8 cellular contexts compared by ENCODE assay signal in the genomic region with DNA sequence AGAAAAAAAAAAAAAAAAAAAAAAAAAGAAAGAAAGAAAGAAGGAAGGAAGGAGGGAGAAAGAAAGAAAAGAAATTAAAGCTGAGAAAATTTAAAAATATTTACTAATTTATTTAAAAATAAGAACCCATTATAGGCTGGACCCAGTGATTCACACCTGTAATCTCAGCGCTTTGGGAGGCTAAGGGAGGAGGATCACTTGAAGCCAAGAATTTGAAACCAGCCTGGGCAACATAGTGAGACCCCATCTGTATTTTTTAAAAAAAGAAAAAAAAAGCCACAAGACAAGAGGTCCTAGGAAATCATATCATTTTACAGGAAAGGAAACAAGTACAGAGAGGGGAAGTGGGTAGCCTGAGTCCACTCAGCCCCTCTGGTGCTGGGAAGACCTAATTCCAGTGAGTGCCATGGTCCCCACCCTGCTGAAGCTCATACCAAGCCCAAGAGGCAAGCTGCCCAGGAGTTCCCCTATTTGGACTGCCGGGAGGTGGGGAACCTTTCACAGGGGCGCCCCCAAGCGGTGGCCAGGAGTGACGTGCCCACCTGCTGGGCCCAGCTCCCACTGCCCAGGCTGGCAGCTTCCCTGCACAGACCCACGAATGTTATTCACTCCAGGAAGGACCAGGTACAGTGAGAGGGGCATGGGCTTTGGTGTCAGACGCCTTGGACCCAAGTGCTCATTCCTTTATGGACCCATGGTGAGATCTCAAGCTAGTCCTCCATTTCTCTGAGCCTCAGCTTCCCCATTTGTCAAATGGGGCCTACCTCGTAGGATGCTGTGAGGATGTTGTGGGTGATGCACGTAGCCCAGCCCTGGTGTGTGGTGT.
DNase-seq lines count a peak whose midpoint lies in the region; ATAC-seq, FAIRE-seq and TF ChIP-seq lines count a peak whose summit lies in the region.

No MANE protein-coding gene starts in this region.

- no peak overlapping the region for H3K4me2 ChIP-seq in K562 (ENCODE audit: insufficient read depth, low read length)

- TF ChIP-seq CTCF in AG04450 (IDR thresholded peaks at IDR 0.05; ENCODE audit: low read depth, low read length): peak; percentile 58
- peak; percentile 89; the same call in 1 of the 2 replicates for TF ChIP-seq CTCF in Panc1 (IDR thresholded peaks at IDR 0.05)
- TF ChIP-seq CTCF in K562 (IDR thresholded peaks at IDR 0.05 in 2 of 3, conservative IDR thresholded peaks at IDR 0.05 in 1 of 3; ENCODE audit: insufficient read depth in 2 of 3, low read depth in 1 of 3, low read length in 3 of 3): peak; percentile 72 to 86 (median 78)

- H2AFZ ChIP-seq in K562 (ENCODE audit: low read depth, low read length): no peak overlapping the region

- peaks cover 8% of the 10 kb centered on the region for H4K20me1 ChIP-seq in K562 (replicated peaks; ENCODE audit: control insufficient read depth, insufficient read depth, low read length)

- intact Hi-C loops in Panc1 (cut with micrococcal nuclease; ENCODE audit: unreplicated experiment): no loop called here
- intact Hi-C loops in K562 (cut with micrococcal nuclease): no loop called here

- peaks cover 3% of the 10 kb centered on the region for H3K9me1 ChIP-seq in K562 (ENCODE audit: control insufficient read depth, insufficient read depth, low read length)

- 39% methylated on average over 9 of the region's 9 CpGs for WGBS in K562 (ENCODE audit: insufficient coverage, low coverage, missing lambda C conversion rate)

- H3K9ac ChIP-seq in K562 (ENCODE audit: insufficient read depth in 1 of 2, low read depth in 2 of 2, low read length in 2 of 2): 0 out of 4 replicates have a peak overlapping the region, but pooled peaks of 1 of the 2 experiments have one; percentile 6

- TF ChIP-seq POLR2A in K562 (conservative IDR thresholded peaks at IDR 0.05): no peak

- POLR2A ChIA-PET in AG04450 (lab: Yijun Ruan, JAX) (no interaction called here), Panc1 (lab: Charles Lee) (interaction anchor here (0.6 to 0.7 kb wide), 3 partner anchors 10 to 365 kb away, joined by 11 to 15 read pairs (median 13); no protein-coding TSS in a partner anchor), K562 (lab: Yijun Ruan, JAX) (interaction anchor here (0.6 kb wide), 3 partner anchors 13 to 114 kb away, joined by 3 to 4 read pairs (median 3); no protein-coding TSS in a partner anchor)

- H3K9me3 ChIP-seq in AG04450 (ENCODE audit: control insufficient read depth, insufficient read depth, low read length): no peaks in the 10 kb centered on the region
- no peaks in the 10 kb centered on the region for H3K9me3 ChIP-seq in Panc1 (ENCODE audit: control insufficient read depth, insufficient read depth, low read depth, low read length)
- no peaks in the 10 kb centered on the region for H3K9me3 ChIP-seq in K562 (replicated peaks; ENCODE audit: control insufficient read depth, insufficient read depth, low read depth, low read length)

- ATAC-seq in Panc1 (peak; percentile 79), K562 (peak; percentile 92), GM18861 (IDR thresholded peaks at IDR 0.05; ENCODE audit: unreplicated experiment) (no peak), GM19395 (IDR thresholded peaks at IDR 0.05; ENCODE audit: unreplicated experiment) (no peak)

- H3K4me1 ChIP-seq in Panc1 (ENCODE audit: control insufficient read depth, insufficient read depth, low read length): no peaks in the 10 kb centered on the region
- H3K4me1 ChIP-seq in K562 (replicated peaks in 1 of 2; ENCODE audit: control insufficient read depth in 2 of 2, insufficient read depth in 2 of 2, low read length in 2 of 2): peaks cover 0 to 8% of the 10 kb centered on the region in 2 experiments; a peak in 4 of 5 replicates

- TF ChIP-seq RAD21 in K562 (CRISPR knock-in tag; conservative IDR thresholded peaks at IDR 0.05 in 1 of 2, IDR thresholded peaks at IDR 0.05 in 1 of 2): peak; percentile 44 to 73

- in situ Hi-C loops in Panc1 (cut with HindIII; ENCODE audit: low pct_unique_long_range_greater_than_20kb, low sequenced_read_pairs): no loop called here
- in situ Hi-C loops in K562 (cut with MboI): no loop called here

- peak; percentile 11 for FAIRE-seq in GM19239 (lab: Jason Lieb, UNC)
- FAIRE-seq in K562 (lab: Jason Lieb, UNC): no peak
- peak; percentile 81 for FAIRE-seq in urothelium cell line (lab: Jason Lieb, UNC)

- no peaks in the 10 kb centered on the region for H3K27me3 ChIP-seq in AG04450 (ENCODE audit: control insufficient read depth, insufficient read depth, low read length)
- no peaks in the 10 kb centered on the region for H3K27me3 ChIP-seq in Panc1 (ENCODE audit: control insufficient read depth, insufficient read depth, low read length)
- H3K27me3 ChIP-seq in K562 (ENCODE audit: control insufficient read depth in 2 of 2, insufficient read depth in 2 of 2, low read length in 2 of 2): no peaks in the 10 kb centered on the region

- no peak for DNase-seq in AG04450 (ENCODE audit: low read depth, low spot score)
- DNase-seq in GM19239 (ENCODE audit: insufficient read length, low spot score): peak; percentile 42
- DNase-seq in Panc1 (ENCODE audit: low read depth, low spot score): no peak
- DNase-seq in K562 (ENCODE audit: extremely low read depth in 1 of 4, low spot score in 3 of 4): peak; percentile 58 to 72 (median 65)
- peak; percentile 55 to 72 for DNase-seq in lung microvascular endothelial cell (ENCODE audit: low read depth in 2 of 2)
- DNase-seq in urothelium cell line (ENCODE audit: low spot score): peak; percentile 61

- TF ChIP-seq EP300 in K562 (IDR thresholded peaks at IDR 0.05; ENCODE audit: low read length): no peak

- H3K4me3 ChIP-seq in AG04450 (ENCODE audit: low read depth, low read length): no peak overlapping the region
- H3K4me3 ChIP-seq in Panc1 (ENCODE audit: low read depth in 2 of 2, low read length in 2 of 2): no peak overlapping the region
- no peak overlapping the region for H3K4me3 ChIP-seq in K562

- no peaks in the 10 kb centered on the region for H3K36me3 ChIP-seq in Panc1 (ENCODE audit: control insufficient read depth, insufficient read depth, low read length)
- H3K36me3 ChIP-seq in K562 (ENCODE audit: control insufficient read depth, insufficient read depth, low read length): peaks cover 30% of the 10 kb centered on the region; the same call in 2 of the 3 replicates

- H3K27ac ChIP-seq in AG04450 (ENCODE audit: low read depth, low read length) (peak overlapping the region; percentile 21), Panc1 (ENCODE audit: low read length) (no peak overlapping the region), K562 (ENCODE audit: extremely low read depth, low read depth, low read length) (no peak overlapping the region)

- CTCF ChIA-PET in AG04450 (lab: Charles Lee): interaction anchor here (0.6 to 2.1 kb wide), 14 partner anchors 8 to 1162 kb away, joined by 3 to 10 read pairs (median 4); no protein-coding TSS in a partner anchor
- CTCF ChIA-PET in Panc1 (lab: Charles Lee): interaction anchor here (0.6 kb wide), 1 partner anchor 760 kb away, joined by 7 read pairs; no protein-coding TSS in a partner anchor
- CTCF ChIA-PET in K562 (lab: Yijun Ruan, JAX; ENCODE audit: low intra/inter-chr PET ratio): interaction anchor here (0.6 kb wide), 1 partner anchor 196 kb away, joined by 3 read pairs; no protein-coding TSS in a partner anchor

- H3K79me2 ChIP-seq in K562 (ENCODE audit: control insufficient read depth, insufficient read depth, low read length): no peaks in the 10 kb centered on the region

- BruUV-seq in Panc1 (replicated peaks; lab: Mats Ljungman, UMichigan) (no TSS peak), K562 (replicated peaks; lab: Mats Ljungman, UMichigan) (TSS peak; percentile 29)

TF ChIP-seq in K562, 482 proteins besides CTCF, POLR2A, EP300 and RAD21 (continues in another document):
- TF ChIP-seq MTA3 (IDR thresholded peaks at IDR 0.05; ENCODE audit: borderline replicate concordance) (0 out of 2 replicates have a peak, but pooled peaks have one; percentile 19), KDM5B (IDR thresholded peaks at IDR 0.05; ENCODE audit: insufficient replicate concordance, low read depth, low read length) (no peak), MAFG (tag; conservative IDR thresholded peaks at IDR 0.05) (no peak), KLF16 (IDR thresholded peaks at IDR 0.05) (0 out of 2 replicates have a peak, but pooled peaks have one; percentile 6), SMAD2 (IDR thresholded peaks at IDR 0.05; ENCODE audit: low read depth, low read length) (no peak), TFAP4 (CRISPR knock-in tag; IDR thresholded peaks at IDR 0.05; ENCODE audit: borderline replicate concordance) (peak; percentile 39; the same call in 1 of the 2 replicates), STAG1 (CRISPR knock-in tag; IDR thresholded peaks at IDR 0.05; ENCODE audit: borderline replicate concordance) (peak; percentile 90), XRCC5 (IDR thresholded peaks at IDR 0.05; ENCODE audit: low read depth, low read length) (peak; percentile 73; the same call in 1 of the 2 replicates), ZNF512 (tag; IDR thresholded peaks at IDR 0.05) (peak; percentile 66; the same call in 1 of the 2 replicates), MYNN (IDR thresholded peaks at IDR 0.05) (0 out of 2 replicates have a peak, but pooled peaks have one; percentile 31), MYNN (CRISPR knock-in tag; IDR thresholded peaks at IDR 0.05) (no peak), SNIP1 (IDR thresholded peaks at IDR 0.05; ENCODE audit: low read depth) (no peak), POU5F1 (IDR thresholded peaks at IDR 0.05; ENCODE audit: borderline replicate concordance, low read depth, low read length, partially characterized antibody) (no peak), ZNF121 (CRISPR knock-in tag; conservative IDR thresholded peaks at IDR 0.05) (peak; percentile 92), C11orf30 (IDR thresholded peaks at IDR 0.05; ENCODE audit: low read depth) (no peak)

Comparison
In these comparisons a context has a peak if more than half of its experiments do, and no peak if none do; other contexts are left out.
1. DNase-seq: peak in GM19239 (single experiment), K562 (4 of 4), lung microvascular endothelial cell (2 of 2) and urothelium cell line (single experiment); none in AG04450 (single experiment) and Panc1 (single experiment).
2. ATAC-seq: peak in Panc1 (single experiment) and K562 (single experiment); none in GM18861 (single experiment) and GM19395 (single experiment).
3. Peak in every context shown above with its lines, with median percentiles within 50 percentile points of each other: CTCF ChIP-seq.